ENCODE assay signal across 2 cellular contexts in genomic region chrX:64977051-64977450, GRCh38.
TF ChIP-seq lines count a peak whose summit lies in the region.

No MANE protein-coding gene starts in this region.

TF ChIP-seq in HepG2, 621 proteins besides CTCF, POLR2A, EP300 and RAD21:
- TF ChIP-seq, protein P1, sequence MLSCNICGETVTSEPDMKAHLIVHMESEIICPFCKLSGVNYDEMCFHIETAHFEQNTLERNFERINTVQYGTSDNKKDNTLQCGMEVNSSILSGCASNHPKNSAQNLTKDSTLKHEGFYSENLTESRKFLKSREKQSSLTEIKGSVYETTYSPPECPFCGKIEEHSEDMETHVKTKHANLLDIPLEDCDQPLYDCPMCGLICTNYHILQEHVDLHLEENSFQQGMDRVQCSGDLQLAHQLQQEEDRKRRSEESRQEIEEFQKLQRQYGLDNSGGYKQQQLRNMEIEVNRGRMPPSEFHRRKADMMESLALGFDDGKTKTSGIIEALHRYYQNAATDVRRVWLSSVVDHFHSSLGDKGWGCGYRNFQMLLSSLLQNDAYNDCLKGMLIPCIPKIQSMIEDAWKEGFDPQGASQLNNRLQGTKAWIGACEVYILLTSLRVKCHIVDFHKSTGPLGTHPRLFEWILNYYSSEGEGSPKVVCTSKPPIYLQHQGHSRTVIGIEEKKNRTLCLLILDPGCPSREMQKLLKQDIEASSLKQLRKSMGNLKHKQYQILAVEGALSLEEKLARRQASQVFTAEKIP (CRISPR knock-in tag; IDR thresholded peaks at IDR 0.05; ENCODE audit: borderline replicate concordance) = no peak
- TF ChIP-seq ZNF572 (CRISPR knock-in tag; IDR thresholded peaks at IDR 0.05) (no peak), NFATC3 (CRISPR knock-in tag; IDR thresholded peaks at IDR 0.05) (no peak), ZNF234 (CRISPR knock-in tag; conservative IDR thresholded peaks at IDR 0.05) (no peak), ZBTB46 (CRISPR knock-in tag; IDR thresholded peaks at IDR 0.05; ENCODE audit: borderline replicate concordance) (no peak), KLF12 (CRISPR knock-in tag; IDR thresholded peaks at IDR 0.05; ENCODE audit: borderline replicate concordance) (no peak), SETDB1 (CRISPR knock-in tag; IDR thresholded peaks at IDR 0.05; ENCODE audit: borderline replicate concordance) (no peak), SMC3 (IDR thresholded peaks at IDR 0.05; ENCODE audit: low read length) (no peak), DMTF1 (CRISPR knock-in tag; IDR thresholded peaks at IDR 0.05) (no peak), ZBTB1 (CRISPR knock-in tag; IDR thresholded peaks at IDR 0.05; ENCODE audit: borderline replicate concordance) (no peak), ZMYM3 (CRISPR knock-in tag; IDR thresholded peaks at IDR 0.05) (no peak), NFE2L1 (CRISPR knock-in tag; IDR thresholded peaks at IDR 0.05; ENCODE audit: borderline replicate concordance) (no peak), ZNF331 (CRISPR knock-in tag; IDR thresholded peaks at IDR 0.05) (no peak), ZNF780A (CRISPR knock-in tag; IDR thresholded peaks at IDR 0.05) (no peak), ZNF749 (CRISPR knock-in tag; IDR thresholded peaks at IDR 0.05; ENCODE audit: borderline replicate concordance) (no peak), PHF5A (CRISPR knock-in tag; IDR thresholded peaks at IDR 0.05; ENCODE audit: low read depth, unreplicated experiment) (no peak), ZNF788 (CRISPR knock-in tag; IDR thresholded peaks at IDR 0.05; ENCODE audit: borderline replicate concordance) (no peak), TEAD2 (CRISPR knock-in tag; IDR thresholded peaks at IDR 0.05) (no peak), SAP130 (CRISPR knock-in tag; IDR thresholded peaks at IDR 0.05; ENCODE audit: low read depth) (no peak)
- TF ChIP-seq, protein P2, sequence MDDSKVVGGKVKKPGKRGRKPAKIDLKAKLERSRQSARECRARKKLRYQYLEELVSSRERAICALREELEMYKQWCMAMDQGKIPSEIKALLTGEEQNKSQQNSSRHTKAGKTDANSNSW (CRISPR knock-in tag; IDR thresholded peaks at IDR 0.05; ENCODE audit: borderline replicate concordance) = no peak

TF ChIP-seq in GM12878, 131 proteins besides CTCF, POLR2A, EP300 and RAD21:
- TF ChIP-seq NFIC (IDR thresholded peaks at IDR 0.05; ENCODE audit: low read depth, low read length) = no peak
- no peak for TF ChIP-seq SREBF1 (IDR thresholded peaks at IDR 0.05; ENCODE audit: low read length)
- TF ChIP-seq TAF1 (IDR thresholded peaks at IDR 0.05; ENCODE audit: borderline replicate concordance, low read depth, low read length) = no peak
- no peak for TF ChIP-seq ZNF207 (IDR thresholded peaks at IDR 0.05; ENCODE audit: borderline replicate concordance)
TF ChIP-seq in GM12878: peak in this region for 0.
